In genomic region chrX:31543565-31544125, GRCh38 we compare ENCODE assay signal across 22 cellular contexts.
DNase-seq lines count a peak whose midpoint lies in the region; ATAC-seq, FAIRE-seq and TF ChIP-seq lines count a peak whose summit lies in the region.
"Had no signal": no experiment of that assay in that cellular context is flagged by ENCODE, and none has a peak within 500 bp of the region (broad histone marks: within the 10 kb centered on the region; RNA-seq: fewer than 3 reads in every experiment).

No MANE protein-coding gene starts in this region.

- no peak overlapping the region for H3K4me2 ChIP-seq in K562 (ENCODE audit: insufficient read depth, low read length)
- H3K4me2 ChIP-seq: GM23338 had no signal

- DNase-seq in A172 (ENCODE audit: low spot score) (peak; percentile 53), K562 (ENCODE audit: extremely low read depth in 1 of 4, low spot score in 3 of 4) (peak in 1 of 4 experiments; percentile 16), iris pigment epithelial cell (ENCODE audit: low read depth) (peak; percentile 21), ecto neural progenitor cell (ENCODE audit: low spot score) (no peak)
- DNase-seq in activated naive CD4-positive, alpha-beta T cell treated with anti-CD3 and anti-CD28 coated beads, Interleukin-2, amount 50 U/mL, for 72 hours (ENCODE audit: low spot score in 2 of 2): no peak
- DNase-seq: 8988T; ACHN; BE2C; C1 segment of cervical spinal cord; CD4-positive, CD25-positive, alpha-beta regulatory T cell; CD8-positive, alpha-beta memory T cell; COR-L47; GDM1; HCEC 1CT had no signal

- H3K4me3 ChIP-seq in HEK293 (ENCODE audit: low read depth, low read length): no peak overlapping the region
- no peak overlapping the region for H3K4me3 ChIP-seq in K562
- H3K4me3 ChIP-seq: GM23338 had no signal

- H3K36me3 Mint-ChIP-seq in activated naive CD4-positive, alpha-beta T cell treated with anti-CD3 and anti-CD28 coated beads, Interleukin-2, amount 50 U/mL, for 72 hours: no peaks in the 10 kb centered on the region
- H3K36me3 Mint-ChIP-seq: CD4-positive, CD25-positive, alpha-beta regulatory T cell; CD8-positive, alpha-beta memory T cell had no signal

- H3K27ac Mint-ChIP-seq in activated naive CD4-positive, alpha-beta T cell treated with anti-CD3 and anti-CD28 coated beads, Interleukin-2, amount 50 U/mL, for 72 hours: no peak overlapping the region
- H3K27ac Mint-ChIP-seq: CD4-positive, CD25-positive, alpha-beta regulatory T cell; CD8-positive, alpha-beta memory T cell; GM23338 had no signal

- H2AFZ ChIP-seq in K562 (ENCODE audit: low read depth, low read length): no peak overlapping the region
- H2AFZ ChIP-seq: GM23338 had no signal

- TF ChIP-seq RAD21 in K562 (CRISPR knock-in tag; conservative IDR thresholded peaks at IDR 0.05 in 1 of 2, IDR thresholded peaks at IDR 0.05 in 1 of 2): no peak

- no peak for TF ChIP-seq EP300 in K562 (IDR thresholded peaks at IDR 0.05; ENCODE audit: low read length)

- intact Hi-C loops in K562 (cut with micrococcal nuclease): no loop called here

- ATAC-seq in K562 (no peak), HG02763 (IDR thresholded peaks at IDR 0.05; ENCODE audit: unreplicated experiment) (no peak), esophagus mucosa (no peak)
- ATAC-seq in activated naive CD4-positive, alpha-beta T cell treated with anti-CD3 and anti-CD28 coated beads, Interleukin-2, amount 50 U/mL, for 72 hours: no peak
- ATAC-seq: GM23338 had no signal

- H3K9me3 ChIP-seq in HEK293 (ENCODE audit: control insufficient read depth, insufficient read depth, low read depth, low read length) (no peaks in the 10 kb centered on the region), K562 (replicated peaks; ENCODE audit: control insufficient read depth, insufficient read depth, low read depth, low read length) (no peaks in the 10 kb centered on the region)
- H3K9me3 ChIP-seq: BE2C had no signal

- H3K4me1 ChIP-seq in HEK293 (ENCODE audit: control insufficient read depth, insufficient read depth, low read length): peaks cover 5% of the 10 kb centered on the region; the same call in 1 of the 2 replicates
- no peaks in the 10 kb centered on the region; a peak in 1 of 5 replicates for H3K4me1 ChIP-seq in K562 (replicated peaks in 1 of 2; ENCODE audit: control insufficient read depth in 2 of 2, insufficient read depth in 2 of 2, low read length in 2 of 2)
- H3K4me1 ChIP-seq: BE2C had no signal

- no peaks in the 10 kb centered on the region for H3K27me3 ChIP-seq in K562 (ENCODE audit: control insufficient read depth in 2 of 2, insufficient read depth in 2 of 2, low read length in 2 of 2)
- H3K27me3 ChIP-seq: BE2C had no signal

- no peak overlapping the region for H3K9ac ChIP-seq in K562 (ENCODE audit: insufficient read depth in 1 of 2, low read depth in 2 of 2, low read length in 2 of 2)

- H3K79me2 ChIP-seq in K562 (ENCODE audit: control insufficient read depth, insufficient read depth, low read length): no peaks in the 10 kb centered on the region

- BruUV-seq in K562 (replicated peaks; lab: Mats Ljungman, UMichigan): no TSS peak

- FAIRE-seq in K562 (lab: Jason Lieb, UNC): no peak
- FAIRE-seq: D721Med, GM12892, GM18507, H54 had no signal

- POLR2A ChIA-PET in HEK293 (lab: Yijun Ruan, JAX): no interaction called here
- POLR2A ChIA-PET in K562 (lab: Yijun Ruan, JAX): no interaction called here

- TF ChIP-seq CTCF in HEK293 (tag by site-specific recombination; IDR thresholded peaks at IDR 0.05) (no peak), K562 (IDR thresholded peaks at IDR 0.05 in 2 of 3, conservative IDR thresholded peaks at IDR 0.05 in 1 of 3; ENCODE audit: insufficient read depth in 2 of 3, low read depth in 1 of 3, low read length in 3 of 3) (no peak)

- in situ Hi-C loops in K562 (cut with MboI): no loop called here

- no peaks in the 10 kb centered on the region for H4K20me1 ChIP-seq in K562 (replicated peaks; ENCODE audit: control insufficient read depth, insufficient read depth, low read length)

- 3% methylated on average over 8 of the region's 8 CpGs for whole genome bisulfite sequencing in K562 (ENCODE audit: insufficient coverage, low coverage, missing lambda C conversion rate)

- peak overlapping the region; percentile 57 for H3K27ac ChIP-seq in HEK293 (ENCODE audit: extremely low read depth, low read depth, low read length)
- no peak overlapping the region for H3K27ac ChIP-seq in K562 (ENCODE audit: extremely low read depth, low read depth, low read length)

- H3K9me3 Mint-ChIP-seq in activated naive CD4-positive, alpha-beta T cell treated with anti-CD3 and anti-CD28 coated beads, Interleukin-2, amount 50 U/mL, for 72 hours: peaks cover 0 to 3% of the 10 kb centered on the region in 2 donors
- H3K9me3 Mint-ChIP-seq: GM23338 had no signal

- H3K9me1 ChIP-seq in K562 (ENCODE audit: control insufficient read depth, insufficient read depth, low read length): no peaks in the 10 kb centered on the region

- CTCF ChIA-PET in HEK293 (lab: Yijun Ruan, JAX): interaction anchor here (0.6 to 1.4 kb wide), 2 partner anchors 9 to 504 kb away, joined by 3 to 6 read pairs; no protein-coding TSS in a partner anchor
- CTCF ChIA-PET in K562 (lab: Yijun Ruan, JAX; ENCODE audit: low intra/inter-chr PET ratio): no interaction called here

- H3K36me3 ChIP-seq in HEK293 (ENCODE audit: control insufficient read depth in 2 of 2, insufficient read depth in 1 of 2, low read length in 2 of 2): no peaks in the 10 kb centered on the region
- H3K36me3 ChIP-seq in K562 (ENCODE audit: control insufficient read depth, insufficient read depth, low read length): no peaks in the 10 kb centered on the region
- H3K36me3 ChIP-seq: BE2C had no signal

- TF ChIP-seq POLR2A in K562 (conservative IDR thresholded peaks at IDR 0.05): no peak

TF ChIP-seq in HEK293, 187 proteins besides CTCF, POLR2A, EP300 and RAD21 (continues in another document):
- TF ChIP-seq ZBTB8A (tag by site-specific recombination; IDR thresholded peaks at IDR 0.05) (no peak), ZNF530 (tag by site-specific recombination; IDR thresholded peaks at IDR 0.05; ENCODE audit: low read depth) (no peak), ZNF174 (tag by site-specific recombination; IDR thresholded peaks at IDR 0.05) (no peak), TCF7L2 (IDR thresholded peaks at IDR 0.05; ENCODE audit: borderline replicate concordance, low read depth, low read length) (peak; percentile 97), SETDB1 (IDR thresholded peaks at IDR 0.05; ENCODE audit: insufficient read length, low read length) (peak; percentile 26), PRDM6 (tag by site-specific recombination; IDR thresholded peaks at IDR 0.05) (peak; percentile 66), ZNF843 (tag by site-specific recombination; IDR thresholded peaks at IDR 0.05) (peak; percentile 90), FEZF1 (tag by site-specific recombination; IDR thresholded peaks at IDR 0.05) (peak; percentile 84), IKZF3 (tag by site-specific recombination; IDR thresholded peaks at IDR 0.05) (0 out of 2 replicates have a peak, but pooled peaks have one; percentile 10), ZNF629 (tag by site-specific recombination; IDR thresholded peaks at IDR 0.05) (0 out of 2 replicates have a peak, but pooled peaks have one; percentile 24), YY1 (tag by site-specific recombination; IDR thresholded peaks at IDR 0.05) (no peak)

TF ChIP-seq in K562, 482 proteins besides CTCF, POLR2A, EP300 and RAD21 (continues in another document):
- TF ChIP-seq MEIS2 (IDR thresholded peaks at IDR 0.05; ENCODE audit: partially characterized antibody) (peak; percentile 12), CBFA2T3 (IDR thresholded peaks at IDR 0.05) (peak; percentile 32; the same call in 1 of the 2 replicates), BCLAF1 (IDR thresholded peaks at IDR 0.05; ENCODE audit: borderline replicate concordance in 1 of 2, control insufficient read depth in 1 of 2, low read depth in 2 of 2, low read length in 1 of 2) (no peak), KDM1A (IDR thresholded peaks at IDR 0.05) (peak; percentile 25 to 43; a peak in 1 of 4 replicates), ZSCAN32 (CRISPR knock-in tag; IDR thresholded peaks at IDR 0.05) (no peak), HDAC2 (IDR thresholded peaks at IDR 0.05) (no peak), CBX8 (IDR thresholded peaks at IDR 0.05; ENCODE audit: borderline replicate concordance, extremely low read depth, low read depth, low read length, poor library complexity, severe bottlenecking) (no peak), NFE2 (IDR thresholded peaks at IDR 0.05; ENCODE audit: low read depth) (peak; percentile 40; the same call in 1 of the 2 replicates), FOXK1 (CRISPR knock-in tag; IDR thresholded peaks at IDR 0.05; ENCODE audit: borderline replicate concordance) (no peak), ZFX (CRISPR knock-in tag; IDR thresholded peaks at IDR 0.05) (no peak)

Comparison
In these comparisons a context has a peak if more than half of its experiments do, and no peak if none do; other contexts are left out.
1. DNase-seq: peak in A172 (single experiment) and iris pigment epithelial cell (single experiment); none in ecto neural progenitor cell (single experiment) and activated naive CD4-positive, alpha-beta T cell treated with anti-CD3 and anti-CD28 coated beads, Interleukin-2, amount 50 U/mL, for 72 hours (0 of 2).